23 cellular contexts compared by ENCODE assay signal in genomic region chr3:4678320-4678719, GRCh38.
"Had no signal": no experiment of that assay in that cellular context is flagged by ENCODE, and none has a peak within 500 bp of the region (broad histone marks: within the 10 kb centered on the region; RNA-seq: fewer than 3 reads in every experiment).

No MANE protein-coding gene starts in this region.

- H3K27me3 Mint-ChIP-seq: activated CD4-positive, alpha-beta memory T cell treated with anti-CD3 and anti-CD28 coated beads for 36 hours; activated CD4-positive, alpha-beta T cell treated with anti-CD3 and anti-CD28 coated beads, Interleukin-2, amount 10 ng/mL, durations not matched to agents 7 days and 5 days; IgD-negative memory B cell had no signal

- H3K9me3 Mint-ChIP-seq: activated CD4-positive, alpha-beta memory T cell treated with anti-CD3 and anti-CD28 coated beads for 36 hours; activated CD4-positive, alpha-beta T cell treated with anti-CD3 and anti-CD28 coated beads, Interleukin-2, amount 10 ng/mL, durations not matched to agents 7 days and 5 days; IgD-negative memory B cell had no signal

- H3K27ac Mint-ChIP-seq: activated CD4-positive, alpha-beta memory T cell treated with anti-CD3 and anti-CD28 coated beads for 36 hours; activated CD4-positive, alpha-beta T cell treated with anti-CD3 and anti-CD28 coated beads, Interleukin-2, amount 10 ng/mL, durations not matched to agents 7 days and 5 days had no signal

- H3K9me3 ChIP-seq: Peyer's patch, SJCRH30, SK-N-SH had no signal

- H3K9ac ChIP-seq: KMS-11, SK-N-SH had no signal

- H3K27me3 ChIP-seq: brain microvascular endothelial cell, Peyer's patch, SJCRH30 had no signal

- H3K4me1 ChIP-seq: Peyer's patch, SJCRH30 had no signal

- H3K4me3 Mint-ChIP-seq: activated CD4-positive, alpha-beta memory T cell treated with anti-CD3 and anti-CD28 coated beads for 36 hours; activated CD4-positive, alpha-beta T cell treated with anti-CD3 and anti-CD28 coated beads, Interleukin-2, amount 10 ng/mL, durations not matched to agents 7 days and 5 days; IgD-negative memory B cell had no signal

- H3K27ac ChIP-seq: brain microvascular endothelial cell, KMS-11, Peyer's patch, RWPE1, SJCRH30, VCaP had no signal

- DNase-seq: activated CD4-positive, alpha-beta memory T cell treated with anti-CD3 and anti-CD28 coated beads for 36 hours; activated CD4-positive, alpha-beta T cell treated with anti-CD3 and anti-CD28 coated beads, Interleukin-2, amount 10 ng/mL, durations not matched to agents 7 days and 5 days; activated CD4-positive, CD25-positive, alpha-beta regulatory T cell; activated CD8-positive, alpha-beta memory T cell treated with anti-CD3 and anti-CD28 coated beads for 24 hours; activated naive CD4-positive, alpha-beta T cell treated with anti-CD3 and anti-CD28 coated beads, Interleukin-2, amount 50 U/mL, for 16 hours; activated T-cell treated with anti-CD3 and anti-CD28 coated beads, Interleukin-2, amount 50 U/mL, for 48 hours; amygdala; brain microvascular endothelial cell; NCI-H1105 treated with DMSO at 0.1 percent for 48 hours; NCI-H1436 treated with DMSO at 0.1 percent for 48 hours; NCI-H187; NCI-H2081; NCI-H446; NCI-H524; Peyer's patch; Right ventricle myocardium superior; SJCRH30; SK-N-SH; T-helper 1 cell had no signal

- H3K36me3 ChIP-seq: brain microvascular endothelial cell, SJCRH30 had no signal

- H3K4me1 Mint-ChIP-seq: activated CD4-positive, alpha-beta T cell treated with anti-CD3 and anti-CD28 coated beads, Interleukin-2, amount 10 ng/mL, durations not matched to agents 7 days and 5 days had no signal

- H3K4me3 ChIP-seq: Peyer's patch, SJCRH30 had no signal
